ENCODE assay signal across 17 cellular contexts in the genomic region with DNA sequence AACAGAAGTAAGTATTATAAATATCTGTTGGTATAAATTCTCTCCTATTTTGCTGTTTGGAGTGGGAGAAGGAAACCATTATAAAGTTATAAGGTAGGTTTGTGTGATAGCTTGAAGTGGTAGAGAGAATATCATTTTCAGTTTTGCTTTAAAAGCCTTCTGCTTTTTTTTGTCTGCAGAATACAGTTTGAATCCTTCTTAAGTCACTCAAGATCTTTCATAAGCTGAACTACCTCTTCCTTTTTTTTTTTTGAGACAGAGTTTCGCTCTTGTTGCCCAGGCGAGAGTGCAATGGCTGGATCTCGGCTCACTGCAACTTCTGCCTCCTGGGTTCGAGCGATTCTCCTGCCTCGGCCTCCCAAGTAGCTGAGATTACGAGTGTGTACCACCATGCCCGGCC. TPM values are rescaled to one million over a fixed set of nuclear protein-coding genes. Genes with fewer than 3 reads are reported as not detected.
DNase-seq lines count a peak whose midpoint lies in the region; ATAC-seq and TF ChIP-seq lines count a peak whose summit lies in the region.
"Had no signal": no experiment of that assay in that cellular context is flagged by ENCODE, and none has a peak within 500 bp of the region (broad histone marks: within the 10 kb centered on the region; RNA-seq: fewer than 3 reads in every experiment).

No MANE protein-coding gene starts in this region.

- peak overlapping the region; percentile 1 for H3K4me3 ChIP-seq in upper lobe of right lung
- H3K4me3 ChIP-seq: BLaER1 had no signal

- ATAC-seq in activated B cell treated with CpG ODN at 0.5 μM for 24 hours (ENCODE audit: low read depth): peak; percentile 34
- ATAC-seq in naive B cell (ENCODE audit: low read depth in 2 of 2): peak; percentile 63 to 69
- ATAC-seq in upper lobe of right lung: peak; percentile 72
- ATAC-seq in GM19035 (IDR thresholded peaks at IDR 0.05; ENCODE audit: unreplicated experiment): no peak
- ATAC-seq in stimulated activated effector memory CD8-positive, alpha-beta T cell treated with anti-CD3 and anti-CD28 coated beads, Interleukin-12 subunit alpha, Interleukin-12 subunit beta, amount 100 ng/mL, for 72 hours: no peak

- TF ChIP-seq CTCF in activated B cell treated with CpG ODN at 0.5 μM for 24 hours (IDR thresholded peaks at IDR 0.05) (no peak), upper lobe of right lung (IDR thresholded peaks at IDR 0.05) (no peak)

- POLR2A ChIA-PET in activated B cell treated with CpG ODN at 0.5 μM for 24 hours (lab: Charles Lee): interaction anchor here (0.6 to 1.3 kb wide), 2 partner anchors 9 to 19 kb away, joined by 3 to 4 read pairs; a partner anchor contains a TSS

- peak overlapping the region; percentile 50 for H3K4me3 Mint-ChIP-seq in activated B cell treated with CpG ODN at 0.5 μM for 24 hours
- H3K4me3 Mint-ChIP-seq in naive B cell: peak overlapping the region in 7 of 8 donors; percentile 50 to 88 (median 59)
- no peak overlapping the region for H3K4me3 Mint-ChIP-seq in stimulated activated effector memory CD8-positive, alpha-beta T cell treated with anti-CD3 and anti-CD28 coated beads, Interleukin-12 subunit alpha, Interleukin-12 subunit beta, amount 100 ng/mL, for 72 hours
- H3K4me3 Mint-ChIP-seq: HFFc6 had no signal

- CTCF ChIA-PET in activated B cell treated with CpG ODN at 0.5 μM for 24 hours (lab: Charles Lee): no interaction called here

- no peaks in the 10 kb centered on the region for H3K36me3 ChIP-seq in upper lobe of right lung

- no peaks in the 10 kb centered on the region for H3K9me3 Mint-ChIP-seq in activated B cell treated with CpG ODN at 0.5 μM for 24 hours
- H3K9me3 Mint-ChIP-seq in naive B cell: no peaks in the 10 kb centered on the region
- no peaks in the 10 kb centered on the region for H3K9me3 Mint-ChIP-seq in stimulated activated effector memory CD8-positive, alpha-beta T cell treated with anti-CD3 and anti-CD28 coated beads, Interleukin-12 subunit alpha, Interleukin-12 subunit beta, amount 100 ng/mL, for 72 hours
- H3K9me3 Mint-ChIP-seq: HFFc6 had no signal

- intact Hi-C loops in activated B cell treated with CpG ODN at 0.5 μM for 24 hours (cut with micrococcal nuclease) (no loop called here), upper lobe of right lung (cut with DNase I) (no loop called here)

- H3K27ac ChIP-seq in upper lobe of right lung: peak overlapping the region; percentile 53
- H3K27ac ChIP-seq: 22Rv1, BLaER1 had no signal

- no peaks in the 10 kb centered on the region for H3K9me3 ChIP-seq in upper lobe of right lung
- H3K9me3 ChIP-seq: BLaER1 had no signal

- H3K4me1 Mint-ChIP-seq in activated B cell treated with CpG ODN at 0.5 μM for 24 hours (peaks cover 8% of the 10 kb centered on the region), naive B cell (peaks cover 4 to 5% (median 5%) of the 10 kb centered on the region in 3 donors)
- H3K4me1 Mint-ChIP-seq in stimulated activated effector memory CD8-positive, alpha-beta T cell treated with anti-CD3 and anti-CD28 coated beads, Interleukin-12 subunit alpha, Interleukin-12 subunit beta, amount 100 ng/mL, for 72 hours: no peaks in the 10 kb centered on the region

- H3K27me3 ChIP-seq in upper lobe of right lung: no peaks in the 10 kb centered on the region
- H3K27me3 ChIP-seq: BLaER1 had no signal

- no peaks in the 10 kb centered on the region for H3K4me1 ChIP-seq in upper lobe of right lung
- H3K4me1 ChIP-seq: BLaER1 had no signal

- DNase-seq in SIG-M5 treated with dmso at 0.1 percent for 504 hours (lab: John Stamatoyannopoulos, UW; ENCODE audit: unreplicated experiment) (peak; percentile 54), SIG-M5 (lab: John Stamatoyannopoulos, UW) (no peak), activated B cell treated with CpG ODN at 0.5 μM for 24 hours (no peak), naive B cell (peak; percentile 27), upper lobe of right lung (peak; percentile 15), DMS53 treated with DMSO at 0.1 percent for 48 hours (lab: John Stamatoyannopoulos, UW; ENCODE audit: unreplicated experiment) (no peak)
- DNase-seq in stimulated activated effector memory CD8-positive, alpha-beta T cell treated with anti-CD3 and anti-CD28 coated beads, Interleukin-12 subunit alpha, Interleukin-12 subunit beta, amount 100 ng/mL, for 72 hours (ENCODE audit: low spot score in 2 of 2): no peak
- DNase-seq: HFFc6; IMR-90; Kasumi-1; NCI-H1417 treated with DMSO at 0.1 percent for 48 hours; NCI-H1930; NCI-H446; NK-92 treated with Interleukin-12 subunit alpha and Interleukin-12 subunit beta, amount 100 ng/mL, for 24 hours had no signal

- H3K27ac Mint-ChIP-seq in activated B cell treated with CpG ODN at 0.5 μM for 24 hours (peak overlapping the region; percentile 83), naive B cell (peak overlapping the region in 4 of 6 donors; percentile 61 to 94 (median 68))
- no peak overlapping the region for H3K27ac Mint-ChIP-seq in stimulated activated effector memory CD8-positive, alpha-beta T cell treated with anti-CD3 and anti-CD28 coated beads, Interleukin-12 subunit alpha, Interleukin-12 subunit beta, amount 100 ng/mL, for 72 hours
- H3K27ac Mint-ChIP-seq: HFFc6 had no signal

- H3K27me3 Mint-ChIP-seq in activated B cell treated with CpG ODN at 0.5 μM for 24 hours: no peaks in the 10 kb centered on the region
- H3K27me3 Mint-ChIP-seq in naive B cell: no peaks in the 10 kb centered on the region

- H3K36me3 Mint-ChIP-seq in activated B cell treated with CpG ODN at 0.5 μM for 24 hours (ENCODE audit: low read depth) (peaks cover 19% of the 10 kb centered on the region), naive B cell (peaks cover 0 to 13% of the 10 kb centered on the region in 2 donors)
- peaks cover 95% of the 10 kb centered on the region for H3K36me3 Mint-ChIP-seq in stimulated activated effector memory CD8-positive, alpha-beta T cell treated with anti-CD3 and anti-CD28 coated beads, Interleukin-12 subunit alpha, Interleukin-12 subunit beta, amount 100 ng/mL, for 72 hours

RNA-seq across cellular contexts. Expression of a gene that starts 9.0 kb away (rescaled TPM):
- total RNA-seq in activated B cell treated with CpG ODN at 0.5 μM for 24 hours: 6.6 and 8.7 TPM in 2 replicates
- polyA plus RNA-seq in naive B cell (ENCODE audit: low read depth in 6 of 6): 1 to 10 TPM in 5 of 6 donors, not detected in 1; 1.1 to 2.7 (median 2.4) TPM
- total RNA-seq in upper lobe of right lung: 1.1 TPM

RNA-seq across cellular contexts. Expression of a gene that starts 16.3 kb away (rescaled TPM):
- total RNA-seq in activated B cell treated with CpG ODN at 0.5 μM for 24 hours: 53.5 and 54.9 TPM in 2 replicates
- polyA plus RNA-seq in naive B cell (ENCODE audit: low read depth in 6 of 6): 100 to 1,000 TPM; 106 to 137 (median 112) TPM
- total RNA-seq in upper lobe of right lung: 20.1 TPM

Comparison
In these comparisons a context has a peak if more than half of its experiments do, and no peak if none do; other contexts are left out.
1. DNase-seq: peak in SIG-M5 treated with dmso at 0.1 percent for 504 hours (single experiment), naive B cell (single experiment) and upper lobe of right lung (single experiment); none in SIG-M5 (single experiment), activated B cell treated with CpG ODN at 0.5 μM for 24 hours (single experiment), DMS53 treated with DMSO at 0.1 percent for 48 hours (single experiment) and stimulated activated effector memory CD8-positive, alpha-beta T cell treated with anti-CD3 and anti-CD28 coated beads, Interleukin-12 subunit alpha, Interleukin-12 subunit beta, amount 100 ng/mL, for 72 hours (0 of 2).
2. ATAC-seq: peak in activated B cell treated with CpG ODN at 0.5 μM for 24 hours (single experiment), naive B cell (2 of 2) and upper lobe of right lung (single experiment); none in GM19035 (single experiment) and stimulated activated effector memory CD8-positive, alpha-beta T cell treated with anti-CD3 and anti-CD28 coated beads, Interleukin-12 subunit alpha, Interleukin-12 subunit beta, amount 100 ng/mL, for 72 hours (single experiment).